ENCODE assay signal across 1 cellular context in the genomic region with DNA sequence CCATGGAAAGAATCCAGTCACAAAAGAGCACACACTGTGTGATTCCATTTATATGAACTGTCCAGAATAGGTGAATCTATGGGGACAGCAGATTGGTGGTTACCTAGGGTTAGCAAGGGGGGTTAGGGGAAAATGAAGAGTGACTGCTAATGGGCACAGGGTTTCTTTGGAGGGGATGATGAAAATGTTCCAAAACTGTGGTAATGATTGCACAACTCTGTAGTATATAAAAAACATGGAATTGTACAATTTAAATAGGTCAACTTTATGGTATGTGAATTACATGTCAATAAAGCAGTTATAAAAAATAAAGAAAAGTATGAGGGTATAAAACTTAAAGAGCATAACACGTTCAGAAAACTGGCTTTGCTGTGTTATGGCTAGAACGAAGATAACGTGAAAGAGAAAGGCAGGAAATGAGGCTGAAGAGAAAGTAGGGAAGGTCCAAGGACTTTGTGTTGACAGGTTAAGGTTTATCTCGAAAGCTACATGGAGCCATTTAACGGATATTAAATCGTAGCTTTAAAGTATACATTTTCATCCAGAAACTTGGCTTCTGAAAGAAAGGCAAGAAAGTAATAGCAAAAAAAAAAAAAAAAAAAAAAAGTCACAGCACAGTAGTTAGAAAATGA.
A peak's percentile ranks its signal among the peaks of the same experiment; 100 is the strongest.
TF ChIP-seq lines count a peak whose summit lies in the region.

No MANE protein-coding gene starts in this region.

TF ChIP-seq in HepG2, 621 proteins besides CTCF, POLR2A, EP300 and RAD21:
- TF ChIP-seq SIX4 (CRISPR knock-in tag; IDR thresholded peaks at IDR 0.05): no peak
- no peak for TF ChIP-seq TRIM24 (CRISPR knock-in tag; IDR thresholded peaks at IDR 0.05)
- TF ChIP-seq CEBPB (IDR thresholded peaks at IDR 0.05; ENCODE audit: borderline replicate concordance, low read depth, low read length): peak; percentile 45; the same call in 1 of the 2 replicates
- no peak for TF ChIP-seq ARHGAP35 (CRISPR knock-in tag; IDR thresholded peaks at IDR 0.05; ENCODE audit: borderline replicate concordance)
